3 cellular contexts compared by ENCODE assay signal in genomic region chr12:89827592-89827991, GRCh38.
A peak's percentile ranks its signal among the peaks of the same experiment; 100 is the strongest.
TF ChIP-seq lines count a peak whose summit lies in the region.

No MANE protein-coding gene starts in this region.

TF ChIP-seq in SK-N-SH treated with all-trans-retinoic acid at 6 μM for 48 hours, 23 proteins besides CTCF, POLR2A, EP300 and RAD21 (continued from another document):
- TF ChIP-seq, protein P1, sequence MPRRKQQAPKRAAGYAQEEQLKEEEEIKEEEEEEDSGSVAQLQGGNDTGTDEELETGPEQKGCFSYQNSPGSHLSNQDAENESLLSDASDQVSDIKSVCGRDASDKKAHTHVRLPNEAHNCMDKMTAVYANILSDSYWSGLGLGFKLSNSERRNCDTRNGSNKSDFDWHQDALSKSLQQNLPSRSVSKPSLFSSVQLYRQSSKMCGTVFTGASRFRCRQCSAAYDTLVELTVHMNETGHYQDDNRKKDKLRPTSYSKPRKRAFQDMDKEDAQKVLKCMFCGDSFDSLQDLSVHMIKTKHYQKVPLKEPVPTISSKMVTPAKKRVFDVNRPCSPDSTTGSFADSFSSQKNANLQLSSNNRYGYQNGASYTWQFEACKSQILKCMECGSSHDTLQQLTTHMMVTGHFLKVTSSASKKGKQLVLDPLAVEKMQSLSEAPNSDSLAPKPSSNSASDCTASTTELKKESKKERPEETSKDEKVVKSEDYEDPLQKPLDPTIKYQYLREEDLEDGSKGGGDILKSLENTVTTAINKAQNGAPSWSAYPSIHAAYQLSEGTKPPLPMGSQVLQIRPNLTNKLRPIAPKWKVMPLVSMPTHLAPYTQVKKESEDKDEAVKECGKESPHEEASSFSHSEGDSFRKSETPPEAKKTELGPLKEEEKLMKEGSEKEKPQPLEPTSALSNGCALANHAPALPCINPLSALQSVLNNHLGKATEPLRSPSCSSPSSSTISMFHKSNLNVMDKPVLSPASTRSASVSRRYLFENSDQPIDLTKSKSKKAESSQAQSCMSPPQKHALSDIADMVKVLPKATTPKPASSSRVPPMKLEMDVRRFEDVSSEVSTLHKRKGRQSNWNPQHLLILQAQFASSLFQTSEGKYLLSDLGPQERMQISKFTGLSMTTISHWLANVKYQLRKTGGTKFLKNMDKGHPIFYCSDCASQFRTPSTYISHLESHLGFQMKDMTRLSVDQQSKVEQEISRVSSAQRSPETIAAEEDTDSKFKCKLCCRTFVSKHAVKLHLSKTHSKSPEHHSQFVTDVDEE (CRISPR knock-in tag; IDR thresholded peaks at IDR 0.05), result peak; percentile 18; the same call in 1 of the 2 replicates
- no peak for TF ChIP-seq ARNTL (CRISPR knock-in tag; IDR thresholded peaks at IDR 0.05; ENCODE audit: borderline replicate concordance, low read depth)
- TF ChIP-seq CSDC2 (CRISPR knock-in tag; IDR thresholded peaks at IDR 0.05), result no peak

TF ChIP-seq in SK-N-SH, 30 proteins besides CTCF, POLR2A, EP300 and RAD21 (continued from another document):
- TF ChIP-seq, protein P2, sequence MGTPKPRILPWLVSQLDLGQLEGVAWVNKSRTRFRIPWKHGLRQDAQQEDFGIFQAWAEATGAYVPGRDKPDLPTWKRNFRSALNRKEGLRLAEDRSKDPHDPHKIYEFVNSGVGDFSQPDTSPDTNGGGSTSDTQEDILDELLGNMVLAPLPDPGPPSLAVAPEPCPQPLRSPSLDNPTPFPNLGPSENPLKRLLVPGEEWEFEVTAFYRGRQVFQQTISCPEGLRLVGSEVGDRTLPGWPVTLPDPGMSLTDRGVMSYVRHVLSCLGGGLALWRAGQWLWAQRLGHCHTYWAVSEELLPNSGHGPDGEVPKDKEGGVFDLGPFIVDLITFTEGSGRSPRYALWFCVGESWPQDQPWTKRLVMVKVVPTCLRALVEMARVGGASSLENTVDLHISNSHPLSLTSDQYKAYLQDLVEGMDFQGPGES (IDR thresholded peaks at IDR 0.05; ENCODE audit: low read depth, low read length), result no peak
- TF ChIP-seq YY1 (IDR thresholded peaks at IDR 0.05; ENCODE audit: low read depth), result no peak
- no peak for TF ChIP-seq ZBTB33 (IDR thresholded peaks at IDR 0.05; ENCODE audit: borderline replicate concordance, low read depth)
- no peak for TF ChIP-seq TEAD4 (IDR thresholded peaks at IDR 0.05; ENCODE audit: borderline replicate concordance, insufficient read depth)
- TF ChIP-seq SIN3A (IDR thresholded peaks at IDR 0.05; ENCODE audit: borderline replicate concordance, low read depth, low read length), result no peak
- TF ChIP-seq GATA2 (CRISPR knock-in tag; IDR thresholded peaks at IDR 0.05), result no peak
- TF ChIP-seq, protein P3, sequence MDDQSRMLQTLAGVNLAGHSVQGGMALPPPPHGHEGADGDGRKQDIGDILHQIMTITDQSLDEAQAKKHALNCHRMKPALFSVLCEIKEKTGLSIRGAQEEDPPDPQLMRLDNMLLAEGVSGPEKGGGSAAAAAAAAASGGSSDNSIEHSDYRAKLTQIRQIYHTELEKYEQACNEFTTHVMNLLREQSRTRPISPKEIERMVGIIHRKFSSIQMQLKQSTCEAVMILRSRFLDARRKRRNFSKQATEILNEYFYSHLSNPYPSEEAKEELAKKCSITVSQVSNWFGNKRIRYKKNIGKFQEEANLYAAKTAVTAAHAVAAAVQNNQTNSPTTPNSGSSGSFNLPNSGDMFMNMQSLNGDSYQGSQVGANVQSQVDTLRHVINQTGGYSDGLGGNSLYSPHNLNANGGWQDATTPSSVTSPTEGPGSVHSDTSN (IDR thresholded peaks at IDR 0.05), result no peak
- TF ChIP-seq FOSL2 (IDR thresholded peaks at IDR 0.05; ENCODE audit: borderline replicate concordance, low read depth), result no peak
- no peak for TF ChIP-seq TCF12 (IDR thresholded peaks at IDR 0.05)

TF ChIP-seq in K562, 482 proteins besides CTCF, POLR2A, EP300 and RAD21 (continued from another document and continues in another):
- TF ChIP-seq, protein P4, sequence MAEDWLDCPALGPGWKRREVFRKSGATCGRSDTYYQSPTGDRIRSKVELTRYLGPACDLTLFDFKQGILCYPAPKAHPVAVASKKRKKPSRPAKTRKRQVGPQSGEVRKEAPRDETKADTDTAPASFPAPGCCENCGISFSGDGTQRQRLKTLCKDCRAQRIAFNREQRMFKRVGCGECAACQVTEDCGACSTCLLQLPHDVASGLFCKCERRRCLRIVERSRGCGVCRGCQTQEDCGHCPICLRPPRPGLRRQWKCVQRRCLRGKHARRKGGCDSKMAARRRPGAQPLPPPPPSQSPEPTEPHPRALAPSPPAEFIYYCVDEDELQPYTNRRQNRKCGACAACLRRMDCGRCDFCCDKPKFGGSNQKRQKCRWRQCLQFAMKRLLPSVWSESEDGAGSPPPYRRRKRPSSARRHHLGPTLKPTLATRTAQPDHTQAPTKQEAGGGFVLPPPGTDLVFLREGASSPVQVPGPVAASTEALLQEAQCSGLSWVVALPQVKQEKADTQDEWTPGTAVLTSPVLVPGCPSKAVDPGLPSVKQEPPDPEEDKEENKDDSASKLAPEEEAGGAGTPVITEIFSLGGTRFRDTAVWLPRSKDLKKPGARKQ (CRISPR knock-in tag; IDR thresholded peaks at IDR 0.05), result no peak
- TF ChIP-seq STAT5A (IDR thresholded peaks at IDR 0.05; ENCODE audit: borderline replicate concordance, low read length) (peak; percentile 37; the same call in 1 of the 2 replicates), RBFOX2 (IDR thresholded peaks at IDR 0.05; ENCODE audit: low read depth, low read length) (no peak), ATF7 (IDR thresholded peaks at IDR 0.05) (peak; percentile 83), ZKSCAN3 (CRISPR knock-in tag; IDR thresholded peaks at IDR 0.05) (peak; percentile 70), ELF4 (CRISPR knock-in tag; IDR thresholded peaks at IDR 0.05) (no peak), FOSL1 (tag; conservative IDR thresholded peaks at IDR 0.05) (peak; percentile 72), SOX6 (IDR thresholded peaks at IDR 0.05) (peak; percentile 84), SIN3A (IDR thresholded peaks at IDR 0.05; ENCODE audit: borderline replicate concordance in 2 of 2, control insufficient read depth in 1 of 2, low read depth in 2 of 2, low read length in 2 of 2) (no peak), KLF16 (IDR thresholded peaks at IDR 0.05) (0 out of 2 replicates have a peak, but pooled peaks have one; percentile 18), MLLT1 (IDR thresholded peaks at IDR 0.05) (no peak), ZNF12 (CRISPR knock-in tag; IDR thresholded peaks at IDR 0.05) (no peak), ZNF134 (CRISPR knock-in tag; conservative IDR thresholded peaks at IDR 0.05) (0 out of 2 replicates have a peak, but pooled peaks have one; percentile 10), ZBTB5 (IDR thresholded peaks at IDR 0.05) (no peak), NCOR1 (IDR thresholded peaks at IDR 0.05) (peak; percentile 37; the same call in 1 of the 2 replicates), TCFL5 (CRISPR knock-in tag; conservative IDR thresholded peaks at IDR 0.05) (no peak), TRIM25 (IDR thresholded peaks at IDR 0.05; ENCODE audit: borderline replicate concordance) (no peak), SMARCA4 (IDR thresholded peaks at IDR 0.05) (peak; percentile 61; the same call in 1 of the 2 replicates), NFATC3 (IDR thresholded peaks at IDR 0.05) (no peak), TAL1 (IDR thresholded peaks at IDR 0.05) (peak; percentile 46; the same call in 1 of the 2 replicates), NFXL1 (CRISPR knock-in tag; IDR thresholded peaks at IDR 0.05) (0 out of 2 replicates have a peak, but pooled peaks have one; percentile 24), ZNF778 (CRISPR knock-in tag; IDR thresholded peaks at IDR 0.05) (no peak), MTA1 (IDR thresholded peaks at IDR 0.05; ENCODE audit: borderline replicate concordance) (0 out of 2 replicates have a peak, but pooled peaks have one; percentile 42), CBFA2T2 (conservative IDR thresholded peaks at IDR 0.05) (peak; percentile 65), FOXM1 (IDR thresholded peaks at IDR 0.05; ENCODE audit: low read depth) (peak; percentile 40; the same call in 1 of the 2 replicates), FOXM1 (CRISPR knock-in tag; IDR thresholded peaks at IDR 0.05; ENCODE audit: low read depth) (no peak), GATAD2B (IDR thresholded peaks at IDR 0.05; ENCODE audit: borderline replicate concordance) (no peak), SMARCA5 (IDR thresholded peaks at IDR 0.05) (no peak)
- TF ChIP-seq, protein P5, sequence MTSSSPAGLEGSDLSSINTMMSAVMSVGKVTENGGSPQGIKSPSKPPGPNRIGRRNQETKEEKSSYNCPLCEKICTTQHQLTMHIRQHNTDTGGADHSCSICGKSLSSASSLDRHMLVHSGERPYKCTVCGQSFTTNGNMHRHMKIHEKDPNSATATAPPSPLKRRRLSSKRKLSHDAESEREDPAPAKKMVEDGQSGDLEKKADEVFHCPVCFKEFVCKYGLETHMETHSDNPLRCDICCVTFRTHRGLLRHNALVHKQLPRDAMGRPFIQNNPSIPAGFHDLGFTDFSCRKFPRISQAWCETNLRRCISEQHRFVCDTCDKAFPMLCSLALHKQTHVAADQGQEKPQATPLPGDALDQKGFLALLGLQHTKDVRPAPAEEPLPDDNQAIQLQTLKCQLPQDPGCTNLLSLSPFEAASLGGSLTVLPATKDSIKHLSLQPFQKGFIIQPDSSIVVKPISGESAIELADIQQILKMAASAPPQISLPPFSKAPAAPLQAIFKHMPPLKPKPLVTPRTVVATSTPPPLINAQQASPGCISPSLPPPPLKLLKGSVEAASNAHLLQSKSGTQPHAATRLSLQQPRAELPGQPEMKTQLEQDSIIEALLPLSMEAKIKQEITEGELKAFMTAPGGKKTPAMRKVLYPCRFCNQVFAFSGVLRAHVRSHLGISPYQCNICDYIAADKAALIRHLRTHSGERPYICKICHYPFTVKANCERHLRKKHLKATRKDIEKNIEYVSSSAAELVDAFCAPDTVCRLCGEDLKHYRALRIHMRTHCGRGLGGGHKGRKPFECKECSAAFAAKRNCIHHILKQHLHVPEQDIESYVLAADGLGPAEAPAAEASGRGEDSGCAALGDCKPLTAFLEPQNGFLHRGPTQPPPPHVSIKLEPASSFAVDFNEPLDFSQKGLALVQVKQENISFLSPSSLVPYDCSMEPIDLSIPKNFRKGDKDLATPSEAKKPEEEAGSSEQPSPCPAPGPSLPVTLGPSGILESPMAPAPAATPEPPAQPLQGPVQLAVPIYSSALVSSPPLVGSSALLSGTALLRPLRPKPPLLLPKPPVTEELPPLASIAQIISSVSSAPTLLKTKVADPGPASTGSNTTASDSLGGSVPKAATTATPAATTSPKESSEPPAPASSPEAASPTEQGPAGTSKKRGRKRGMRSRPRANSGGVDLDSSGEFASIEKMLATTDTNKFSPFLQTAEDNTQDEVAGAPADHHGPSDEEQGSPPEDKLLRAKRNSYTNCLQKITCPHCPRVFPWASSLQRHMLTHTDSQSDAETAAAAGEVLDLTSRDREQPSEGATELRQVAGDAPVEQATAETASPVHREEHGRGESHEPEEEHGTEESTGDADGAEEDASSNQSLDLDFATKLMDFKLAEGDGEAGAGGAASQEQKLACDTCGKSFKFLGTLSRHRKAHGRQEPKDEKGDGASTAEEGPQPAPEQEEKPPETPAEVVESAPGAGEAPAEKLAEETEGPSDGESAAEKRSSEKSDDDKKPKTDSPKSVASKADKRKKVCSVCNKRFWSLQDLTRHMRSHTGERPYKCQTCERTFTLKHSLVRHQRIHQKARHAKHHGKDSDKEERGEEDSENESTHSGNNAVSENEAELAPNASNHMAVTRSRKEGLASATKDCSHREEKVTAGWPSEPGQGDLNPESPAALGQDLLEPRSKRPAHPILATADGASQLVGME (CRISPR knock-in tag; IDR thresholded peaks at IDR 0.05), result no peak
- TF ChIP-seq, protein P6, sequence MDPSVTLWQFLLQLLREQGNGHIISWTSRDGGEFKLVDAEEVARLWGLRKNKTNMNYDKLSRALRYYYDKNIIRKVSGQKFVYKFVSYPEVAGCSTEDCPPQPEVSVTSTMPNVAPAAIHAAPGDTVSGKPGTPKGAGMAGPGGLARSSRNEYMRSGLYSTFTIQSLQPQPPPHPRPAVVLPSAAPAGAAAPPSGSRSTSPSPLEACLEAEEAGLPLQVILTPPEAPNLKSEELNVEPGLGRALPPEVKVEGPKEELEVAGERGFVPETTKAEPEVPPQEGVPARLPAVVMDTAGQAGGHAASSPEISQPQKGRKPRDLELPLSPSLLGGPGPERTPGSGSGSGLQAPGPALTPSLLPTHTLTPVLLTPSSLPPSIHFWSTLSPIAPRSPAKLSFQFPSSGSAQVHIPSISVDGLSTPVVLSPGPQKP (CRISPR knock-in tag; IDR thresholded peaks at IDR 0.05), result no peak
